In the genomic region with DNA sequence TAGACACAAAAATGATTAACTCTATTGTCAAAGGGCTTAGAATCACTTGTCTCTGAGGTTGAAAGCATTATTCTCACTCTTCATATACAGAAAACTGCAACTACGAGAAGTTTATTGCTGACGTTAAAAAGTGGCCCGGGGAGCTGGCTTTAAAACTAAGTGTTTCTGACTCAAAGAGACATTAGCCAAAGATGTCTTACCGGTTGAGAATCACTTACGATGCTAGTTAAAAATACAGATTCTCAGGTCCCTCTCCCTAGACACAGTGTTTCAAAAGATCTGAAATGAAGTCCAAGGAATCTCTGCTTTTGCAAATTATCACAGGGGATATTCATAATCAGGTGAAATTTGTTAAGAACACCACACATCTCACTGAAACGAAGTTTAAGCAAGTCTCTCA, we compare ENCODE assay signal across 8 cellular contexts. TPM values are rescaled to one million over a fixed set of nuclear protein-coding genes. Genes with fewer than 3 reads are reported as not detected.
DNase-seq lines count a peak whose midpoint lies in the region; ATAC-seq and TF ChIP-seq lines count a peak whose summit lies in the region.

No MANE protein-coding gene starts in this region.

- H3K4me1 ChIP-seq in right cardiac atrium (ENCODE audit: control insufficient read depth, insufficient read depth, low read length) = no peaks in the 10 kb centered on the region

- H3K4me3 ChIP-seq in right cardiac atrium (ENCODE audit: low read length) = peak overlapping the region; percentile 92

- H3K9me3 Mint-ChIP-seq in activated CD4-positive, alpha-beta T cell treated with anti-CD3 and anti-CD28 coated beads, Interleukin-2, amount 10 ng/mL, durations not matched to agents 24 days and 14 days = no peaks in the 10 kb centered on the region

- 32% methylated on average over 6 of the region's 6 CpGs for WGBS in right cardiac atrium

- no peak for TF ChIP-seq CTCF in VCaP (conservative IDR thresholded peaks at IDR 0.05)

- H3K27ac ChIP-seq in VCaP (peak overlapping the region; percentile 82), right cardiac atrium (ENCODE audit: low read length) (no peak overlapping the region)

- H3K27me3 Mint-ChIP-seq in activated CD4-positive, alpha-beta T cell treated with anti-CD3 and anti-CD28 coated beads, Interleukin-2, amount 10 ng/mL, durations not matched to agents 24 days and 14 days = peaks cover under 1% of the 10 kb centered on the region

- H3K9me3 ChIP-seq in right cardiac atrium (ENCODE audit: control insufficient read depth, low read length) = no peaks in the 10 kb centered on the region

- DNase-seq in activated CD4-positive, alpha-beta T cell treated with anti-CD3 and anti-CD28 coated beads, Interleukin-2, amount 10 ng/mL, durations not matched to agents 24 days and 14 days = no peak
- no peak for DNase-seq in activated CD4-positive, alpha-beta T cell treated with anti-CD3 and anti-CD28 coated beads, Interleukin-2, amount 50 U/mL, for 48 hours
- no peak for DNase-seq in right cardiac atrium
- peak; percentile 18 for DNase-seq in superior temporal gyrus (ENCODE audit: extremely low spot score)
- no peak for DNase-seq in NCI-H524 (lab: John Stamatoyannopoulos, UW)
- DNase-seq in GF-D8 (lab: John Stamatoyannopoulos, UW) = no peak

- intact Hi-C loops in activated CD4-positive, alpha-beta T cell treated with anti-CD3 and anti-CD28 coated beads, Interleukin-2, amount 10 ng/mL, durations not matched to agents 24 days and 14 days (cut with micrococcal nuclease) = no loop called here
- intact Hi-C loops in right cardiac atrium (cut with DNase I) = no loop called here

- ATAC-seq in right cardiac atrium (no peak), GM18498 (IDR thresholded peaks at IDR 0.05; ENCODE audit: unreplicated experiment) (no peak)

- peak overlapping the region; percentile 85 for H3K4me3 Mint-ChIP-seq in activated CD4-positive, alpha-beta T cell treated with anti-CD3 and anti-CD28 coated beads, Interleukin-2, amount 10 ng/mL, durations not matched to agents 24 days and 14 days

- H3K36me3 Mint-ChIP-seq in activated CD4-positive, alpha-beta T cell treated with anti-CD3 and anti-CD28 coated beads, Interleukin-2, amount 10 ng/mL, durations not matched to agents 24 days and 14 days (ENCODE audit: low read depth) = peaks cover 9% of the 10 kb centered on the region

- peaks cover 28% of the 10 kb centered on the region for H3K4me1 Mint-ChIP-seq in activated CD4-positive, alpha-beta T cell treated with anti-CD3 and anti-CD28 coated beads, Interleukin-2, amount 10 ng/mL, durations not matched to agents 24 days and 14 days

- H3K27ac Mint-ChIP-seq in activated CD4-positive, alpha-beta T cell treated with anti-CD3 and anti-CD28 coated beads, Interleukin-2, amount 10 ng/mL, durations not matched to agents 24 days and 14 days = peak overlapping the region; percentile 91

- no peaks in the 10 kb centered on the region for H3K27me3 ChIP-seq in right cardiac atrium (ENCODE audit: control insufficient read depth, insufficient read depth)

RNA-seq across cellular contexts. Expression of a gene that starts 1.2 kb away (rescaled TPM):
- total RNA-seq in activated CD4-positive, alpha-beta T cell treated with anti-CD3 and anti-CD28 coated beads, Interleukin-2, amount 10 ng/mL, durations not matched to agents 24 days and 14 days = 18.8 and 18.9 TPM in 2 replicates
- total RNA-seq in right cardiac atrium = 10 to 100 TPM; 13.5 to 19.6 (median 15.6) TPM
- polyA plus RNA-seq in right cardiac atrium = 11.5 TPM

RNA-seq across cellular contexts. Expression of a gene that starts 46.9 kb away (rescaled TPM):
- 38.4 and 39.9 TPM in 2 replicates for total RNA-seq in activated CD4-positive, alpha-beta T cell treated with anti-CD3 and anti-CD28 coated beads, Interleukin-2, amount 10 ng/mL, durations not matched to agents 24 days and 14 days
- total RNA-seq in right cardiac atrium = 10 to 100 TPM; 13.7 to 18.8 (median 16.9) TPM
- 13.5 TPM for polyA plus RNA-seq in right cardiac atrium
